ENCODE assay signal across 8 cellular contexts in the genomic region with DNA sequence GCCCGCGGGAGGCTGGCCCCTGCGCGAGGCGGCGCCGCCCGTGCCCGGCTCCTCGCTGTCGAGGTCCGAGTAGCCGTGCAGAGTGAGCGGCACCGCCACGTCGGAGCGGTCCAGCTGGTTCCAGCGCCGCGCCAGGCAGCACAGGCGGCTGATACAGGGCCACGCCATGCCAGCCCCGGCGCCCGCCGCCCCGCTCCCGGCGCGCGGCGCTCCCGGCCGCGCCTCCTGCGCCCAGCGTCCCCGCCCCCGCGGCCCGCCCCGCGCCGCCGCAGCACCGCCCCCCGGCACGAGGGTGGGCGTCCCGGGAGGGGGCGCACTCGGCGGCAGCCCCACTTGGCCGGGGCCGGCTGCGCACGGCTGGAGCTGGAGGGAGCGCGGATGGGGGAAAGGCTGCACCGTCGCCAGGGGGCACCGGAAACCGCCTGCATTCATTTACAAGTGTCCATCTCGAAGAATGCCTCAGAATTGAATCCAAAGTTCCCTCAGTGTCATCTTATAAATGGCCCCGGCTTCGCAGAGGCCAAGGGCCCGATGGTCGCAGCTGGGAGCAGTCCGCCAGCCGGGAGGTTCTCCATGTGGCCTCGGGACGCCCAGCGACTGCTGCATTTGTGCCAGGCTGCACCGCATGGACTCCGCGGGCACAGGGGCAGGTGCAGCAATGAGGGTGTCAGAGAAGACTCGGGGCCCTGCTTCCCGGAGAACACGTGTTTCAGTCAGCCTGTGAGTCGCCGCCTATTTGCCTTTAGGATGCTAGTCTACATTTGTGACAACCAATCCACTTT. TPM values are rescaled to one million over a fixed set of nuclear protein-coding genes. Genes with fewer than 3 reads are reported as not detected.
DNase-seq lines count a peak whose midpoint lies in the region; ATAC-seq, FAIRE-seq and TF ChIP-seq lines count a peak whose summit lies in the region.

Gene MAP6D1, minus strand, starts transcription at position 198 of the 782 bp plus-strand sequence. Its CDS starts 30 bp downstream, at position 168.

- intact Hi-C loops in uterus (cut with DNase I; ENCODE audit: low total_unique reads): no loop called here

- TF ChIP-seq CTCF in HL-60 (IDR thresholded peaks at IDR 0.05; ENCODE audit: insufficient read depth, low read length) (no peak), RWPE1 (conservative IDR thresholded peaks at IDR 0.05; ENCODE audit: low read depth) (peak; percentile 58; the same call in 1 of the 2 replicates), glutamatergic neuron (IDR thresholded peaks at IDR 0.05; ENCODE audit: partially characterized antibody, unreplicated experiment) (peak; percentile 24), uterus (IDR thresholded peaks at IDR 0.05) (peak in 2 of 4 experiments; percentile 16 to 22)

- no peaks in the 10 kb centered on the region for H3K9me3 Mint-ChIP-seq in activated naive CD8-positive, alpha-beta T cell treated with anti-CD3 and anti-CD28 coated beads, Interleukin-2, amount 10 ng/mL, durations not matched to agents 7 days and 5 days
- H3K9me3 Mint-ChIP-seq in glutamatergic neuron (ENCODE audit: unreplicated experiment): peaks cover 22% of the 10 kb centered on the region

- H3K27me3 Mint-ChIP-seq in activated naive CD8-positive, alpha-beta T cell treated with anti-CD3 and anti-CD28 coated beads, Interleukin-2, amount 10 ng/mL, durations not matched to agents 7 days and 5 days: peaks cover 5% of the 10 kb centered on the region
- peaks cover 18% of the 10 kb centered on the region for H3K27me3 Mint-ChIP-seq in glutamatergic neuron (ENCODE audit: unreplicated experiment)

- FAIRE-seq in GM12892 (lab: Jason Lieb, UNC): no peak

- H3K4me1 ChIP-seq in ACC112 (ENCODE audit: control insufficient read depth, insufficient read depth, low read length, unreplicated experiment): no peaks in the 10 kb centered on the region
- H3K4me1 ChIP-seq in uterus: peaks cover 0 to 9% of the 10 kb centered on the region in 2 donors

- DNase-seq in GM12892 (ENCODE audit: insufficient read length) (peak; percentile 46), HL-60 (ENCODE audit: low read depth in 1 of 2, low spot score in 1 of 2) (peak; percentile 32 to 66), RWPE1 (ENCODE audit: low spot score) (peak; percentile 38), glutamatergic neuron (peak; percentile 82), nucleus accumbens (lab: John Stamatoyannopoulos, UW) (peak in 51 of 56 donors; percentile 39 to 87 (median 76)), uterus (peak in 1 of 2 donors; percentile 24)
- peak; percentile 68 for DNase-seq in activated naive CD8-positive, alpha-beta T cell treated with anti-CD3 and anti-CD28 coated beads, Interleukin-2, amount 10 ng/mL, durations not matched to agents 7 days and 5 days

- CTCF ChIA-PET in RWPE1 (lab: Yijun Ruan, JAX): interaction anchor here (0.5 to 1.5 kb wide), 2 partner anchors 14 to 1211 kb away, joined by 3 to 4 read pairs; no protein-coding TSS in a partner anchor

- POLR2A ChIA-PET in RWPE1 (lab: Yijun Ruan, JAX; ENCODE audit: low non-redundant PET): no interaction called here
- POLR2A ChIA-PET in activated naive CD8-positive, alpha-beta T cell treated with anti-CD3 and anti-CD28 coated beads, Interleukin-2, amount 10 ng/mL, durations not matched to agents 7 days and 5 days (lab: Charles Lee): interaction anchor here (0.9 to 1.3 kb wide), 2 partner anchors 10 to 59 kb away, joined by 4 to 5 read pairs; partner anchors contain the start of gene PARL

- H3K4me3 Mint-ChIP-seq in activated naive CD8-positive, alpha-beta T cell treated with anti-CD3 and anti-CD28 coated beads, Interleukin-2, amount 10 ng/mL, durations not matched to agents 7 days and 5 days: peak within 1 kb of the TSS; percentile 69
- peak within 1 kb of the TSS; percentile 87 for H3K4me3 Mint-ChIP-seq in glutamatergic neuron (ENCODE audit: unreplicated experiment)

- no peaks in the 10 kb centered on the region for H3K9me3 ChIP-seq in uterus

- TF ChIP-seq POLR2A in GM12892 (IDR thresholded peaks at IDR 0.05; ENCODE audit: low read depth, low read length) (no peak), uterus (IDR thresholded peaks at IDR 0.05) (no peak)

- H3K27ac Mint-ChIP-seq in activated naive CD8-positive, alpha-beta T cell treated with anti-CD3 and anti-CD28 coated beads, Interleukin-2, amount 10 ng/mL, durations not matched to agents 7 days and 5 days: no peak within 1 kb of the TSS
- peak within 1 kb of the TSS; percentile 70 for H3K27ac Mint-ChIP-seq in glutamatergic neuron (ENCODE audit: unreplicated experiment)

- H2AFZ ChIP-seq in ACC112 (ENCODE audit: low read length, unreplicated experiment): peak within 1 kb of the TSS; percentile 99

- H3K4me1 Mint-ChIP-seq in activated naive CD8-positive, alpha-beta T cell treated with anti-CD3 and anti-CD28 coated beads, Interleukin-2, amount 10 ng/mL, durations not matched to agents 7 days and 5 days: peaks cover 8% of the 10 kb centered on the region
- peaks cover 52% of the 10 kb centered on the region for H3K4me1 Mint-ChIP-seq in glutamatergic neuron (ENCODE audit: low read depth, unreplicated experiment)

- no peaks in the 10 kb centered on the region for H3K79me2 ChIP-seq in ACC112 (ENCODE audit: control insufficient read depth, insufficient read depth, low read length, unreplicated experiment)

- no peaks in the 10 kb centered on the region for H3K36me3 ChIP-seq in ACC112 (ENCODE audit: insufficient read depth, low read length)
- H3K36me3 ChIP-seq in uterus: no peaks in the 10 kb centered on the region

- H3K27ac ChIP-seq in ACC112 (ENCODE audit: low read depth, low read length) (no peak within 1 kb of the TSS), HL-60 (replicated peaks) (peak within 1 kb of the TSS; percentile 46), RWPE1 (peak within 1 kb of the TSS; percentile 68), uterus (no peak within 1 kb of the TSS)

- peak; percentile 64 for ATAC-seq in activated naive CD8-positive, alpha-beta T cell treated with anti-CD3 and anti-CD28 coated beads, Interleukin-2, amount 10 ng/mL, durations not matched to agents 7 days and 5 days (ENCODE audit: low read depth)

- H3K4me3 ChIP-seq in ACC112 (ENCODE audit: low read depth, low read length) (peak within 1 kb of the TSS; percentile 95), HL-60 (replicated peaks; ENCODE audit: insufficient read depth, low read length) (peak within 1 kb of the TSS; percentile 72), uterus (peak within 1 kb of the TSS; percentile 35 to 51)

- H3K27me3 ChIP-seq in ACC112 (ENCODE audit: insufficient read depth, low read length) (no peaks in the 10 kb centered on the region), HL-60 (ENCODE audit: insufficient read depth, poor library complexity, severe bottlenecking) (no peaks in the 10 kb centered on the region), uterus (no peaks in the 10 kb centered on the region)

- peaks cover 2% of the 10 kb centered on the region for H3K36me3 Mint-ChIP-seq in activated naive CD8-positive, alpha-beta T cell treated with anti-CD3 and anti-CD28 coated beads, Interleukin-2, amount 10 ng/mL, durations not matched to agents 7 days and 5 days
- H3K36me3 Mint-ChIP-seq in glutamatergic neuron (ENCODE audit: unreplicated experiment): peaks cover 4% of the 10 kb centered on the region

RNA-seq across cellular contexts. Expression of gene MAP6D1, which starts in this region (rescaled TPM):
- polyA plus RNA-seq in GM12892 (2012; ENCODE audit: missing spikeins): 1.0 TPM
- total RNA-seq in activated naive CD8-positive, alpha-beta T cell treated with anti-CD3 and anti-CD28 coated beads, Interleukin-2, amount 10 ng/mL, durations not matched to agents 7 days and 5 days: 1 to 10 TPM; 1.6 to 2.7 TPM
- 10.2 TPM for total RNA-seq in glutamatergic neuron (ENCODE audit: unreplicated experiment)
- 1 to 10 TPM in 2 of 4 donors, not detected in 2; 1.0 to 1.9 TPM for total RNA-seq in uterus

Comparison
In these comparisons a context has a peak if more than half of its experiments do, and no peak if none do; other contexts are left out.
1. H3K27ac ChIP-seq: peak in HL-60 (single experiment) and RWPE1 (single experiment); none in ACC112 (single experiment) and uterus (0 of 2).
2. H3K4me3 ChIP-seq: peak in every context shown above with its lines; median percentile 95 in ACC112; 72 in HL-60; 43 in uterus.